28 cellular contexts compared by ENCODE assay signal in the genomic region with DNA sequence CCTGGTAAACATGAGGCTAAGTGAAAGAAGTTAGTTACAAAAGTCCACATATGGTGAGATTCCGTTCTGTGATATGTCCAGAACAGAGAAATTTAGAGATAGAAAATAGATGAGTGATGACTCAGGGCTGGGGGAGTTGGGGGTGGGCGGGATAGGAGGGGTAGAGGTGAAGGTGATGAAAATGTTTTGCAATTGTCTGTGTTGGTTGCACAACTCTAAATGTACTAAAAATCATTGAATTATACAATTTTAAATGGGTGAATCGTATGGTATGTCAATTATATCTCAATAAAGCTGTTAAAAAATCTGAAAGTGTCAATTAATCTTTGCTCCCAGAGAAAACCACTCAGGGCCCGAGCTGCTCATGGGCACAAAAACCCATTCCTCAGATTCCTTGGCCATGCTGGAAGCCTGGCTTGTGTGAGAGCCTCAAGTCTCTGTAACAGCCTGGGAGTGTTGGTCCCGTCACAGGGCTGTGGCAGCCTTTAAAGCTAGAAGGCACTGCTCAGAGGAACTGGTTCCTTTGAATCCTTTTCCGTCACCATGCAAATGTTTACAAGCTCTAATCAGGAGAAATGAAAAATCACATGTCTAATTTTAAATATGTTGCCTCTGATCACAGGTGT.
A peak's percentile ranks its signal among the peaks of the same experiment; 100 is the strongest.
DNase-seq lines count a peak whose midpoint lies in the region; ATAC-seq and TF ChIP-seq lines count a peak whose summit lies in the region.
"Had no signal": no experiment of that assay in that cellular context is flagged by ENCODE, and none has a peak within 500 bp of the region (broad histone marks: within the 10 kb centered on the region; RNA-seq: fewer than 3 reads in every experiment).

No MANE protein-coding gene starts in this region.

- H3K27ac ChIP-seq in mesendoderm (ENCODE audit: low read depth, low read length), result no peak overlapping the region
- no peak overlapping the region for H3K27ac ChIP-seq in CD4-positive, alpha-beta T cell (ENCODE audit: low read depth, low read length)
- H3K27ac ChIP-seq: A549, brain microvascular endothelial cell, Peyer's patch had no signal

- intact Hi-C loops in activated T-helper 2 cell treated with anti-CD3 and anti-CD28 coated beads, Interferon-gamma antibody, Interleukin-2, Interleukin-4, amounts not matched to agents 10 μg/mL and 5 μg/mL and 100 μg/mL, durations not matched to agents 14 hours and 24 hours and 36 hours (cut with micrococcal nuclease), result no loop called here
- intact Hi-C loops in CD4-positive, alpha-beta T cell (cut with DNase I, micrococcal nuclease), result no loop called here

- H3K79me1 ChIP-seq in mesendoderm (ENCODE audit: low read length), result no peaks in the 10 kb centered on the region

- WGBS in mesendoderm (ENCODE audit: extremely low coverage, insufficient coverage, low lambda C conversion rate), result 100% methylated on average over 1 of the region's 6 CpGs

- peak; percentile 6 for DNase-seq in NCI-H82 (lab: John Stamatoyannopoulos, UW)
- no peak for DNase-seq in NCI-H82 treated with DMSO at 0.1 percent for 48 hours (lab: John Stamatoyannopoulos, UW; ENCODE audit: unreplicated experiment)
- DNase-seq in fibroblast of mammary gland (ENCODE audit: low read depth), result peak; percentile 33
- peak; percentile 78 for DNase-seq in mesendoderm
- DNase-seq in activated T-helper 2 cell treated with anti-CD3 and anti-CD28 coated beads, Interferon-gamma antibody, Interleukin-2, Interleukin-4, amounts not matched to agents 10 μg/mL and 5 μg/mL and 100 μg/mL, durations not matched to agents 14 hours and 24 hours and 36 hours (ENCODE audit: low spot score), result no peak
- no peak for DNase-seq in NCI-H146 (lab: John Stamatoyannopoulos, UW)
- DNase-seq in CD4-positive, alpha-beta T cell, result no peak
- DNase-seq in effector memory CD8-positive, alpha-beta T cell, result no peak
- DNase-seq: activated CD4-positive, alpha-beta T cell treated with anti-CD3 and anti-CD28 coated beads for 36 hours; activated CD8-positive, alpha-beta T cell treated with anti-CD3 and anti-CD28 coated beads, Interleukin-2, amount 10 ng/mL, durations not matched to agents 7 days and 5 days; activated naive CD4-positive, alpha-beta T cell treated with anti-CD3 and anti-CD28 coated beads, Interleukin-2, amount 50 U/mL, for 16 hours; brain microvascular endothelial cell; CD8-positive, alpha-beta T cell; hypothalamus; left ventricle myocardium superior; naive thymus-derived CD4-positive, alpha-beta T cell; NCI-H1105; NCI-H2029; NCI-H2227 treated with DMSO at 0.1 percent for 48 hours; occipital lobe; Peyer's patch; SHP77 treated with DMSO at 0.1 percent for 48 hours; stimulated activated naive B cell treated with anti-CD40 and anti-IgM and Interleukin-4, amounts not matched to agents 10 μg/mL and 1 μg/mL and 100 μg/mL, for 72 hours; substantia nigra; SW 1271 had no signal

- no peak overlapping the region for H3K4ac ChIP-seq in mesendoderm (ENCODE audit: low read depth, low read length)

- H3K4me1 Mint-ChIP-seq in activated T-helper 2 cell treated with anti-CD3 and anti-CD28 coated beads, Interferon-gamma antibody, Interleukin-2, Interleukin-4, amounts not matched to agents 10 μg/mL and 5 μg/mL and 100 μg/mL, durations not matched to agents 14 hours and 24 hours and 36 hours (ENCODE audit: low read depth), result peaks cover 3% of the 10 kb centered on the region
- no peaks in the 10 kb centered on the region for H3K4me1 Mint-ChIP-seq in CD4-positive, alpha-beta T cell (ENCODE audit: low read depth)
- H3K4me1 Mint-ChIP-seq in effector memory CD8-positive, alpha-beta T cell (ENCODE audit: low read depth in 2 of 2), result no peaks in the 10 kb centered on the region
- H3K4me1 Mint-ChIP-seq: activated CD4-positive, alpha-beta T cell treated with anti-CD3 and anti-CD28 coated beads for 36 hours; IgD-negative memory B cell; naive thymus-derived CD4-positive, alpha-beta T cell; stimulated activated naive B cell treated with anti-CD40 and anti-IgM and Interleukin-4, amounts not matched to agents 10 μg/mL and 1 μg/mL and 100 μg/mL, for 72 hours had no signal

- CTCF ChIA-PET in CD4-positive, alpha-beta T cell (lab: Charles Lee), result no interaction called here

- no peaks in the 10 kb centered on the region for H3K9me3 Mint-ChIP-seq in activated T-helper 2 cell treated with anti-CD3 and anti-CD28 coated beads, Interferon-gamma antibody, Interleukin-2, Interleukin-4, amounts not matched to agents 10 μg/mL and 5 μg/mL and 100 μg/mL, durations not matched to agents 14 hours and 24 hours and 36 hours
- H3K9me3 Mint-ChIP-seq in CD4-positive, alpha-beta T cell, result no peaks in the 10 kb centered on the region
- H3K9me3 Mint-ChIP-seq in effector memory CD8-positive, alpha-beta T cell, result no peaks in the 10 kb centered on the region
- H3K9me3 Mint-ChIP-seq: CD8-positive, alpha-beta T cell; IgD-negative memory B cell; mesothelial cell of epicardium; naive thymus-derived CD4-positive, alpha-beta T cell; stimulated activated naive B cell treated with anti-CD40 and anti-IgM and Interleukin-4, amounts not matched to agents 10 μg/mL and 1 μg/mL and 100 μg/mL, for 72 hours had no signal

- H2BK120ac ChIP-seq in mesendoderm (ENCODE audit: low read depth, low read length), result no peak overlapping the region

- no peak overlapping the region for H2BK5ac ChIP-seq in mesendoderm (ENCODE audit: low read length)

- TF ChIP-seq CTCF in fibroblast of mammary gland (conservative IDR thresholded peaks at IDR 0.05; ENCODE audit: control insufficient read depth, insufficient read depth, low read depth, low read length), result no peak
- no peak for TF ChIP-seq CTCF in CD4-positive, alpha-beta T cell (IDR thresholded peaks at IDR 0.05)

- peaks cover 6% of the 10 kb centered on the region for H3K4me1 ChIP-seq in mesendoderm (ENCODE audit: control insufficient read depth, low read depth, low read length)
- H3K4me1 ChIP-seq: A549, Peyer's patch had no signal

- H3K4me2 ChIP-seq in mesendoderm (ENCODE audit: low read length), result no peak overlapping the region
- H3K4me2 ChIP-seq: A549 had no signal

- no peak overlapping the region for H2BK15ac ChIP-seq in mesendoderm (replicated peaks; ENCODE audit: low read depth)

- no peaks in the 10 kb centered on the region for H3K36me3 Mint-ChIP-seq in activated T-helper 2 cell treated with anti-CD3 and anti-CD28 coated beads, Interferon-gamma antibody, Interleukin-2, Interleukin-4, amounts not matched to agents 10 μg/mL and 5 μg/mL and 100 μg/mL, durations not matched to agents 14 hours and 24 hours and 36 hours (ENCODE audit: low read depth)
- H3K36me3 Mint-ChIP-seq in CD4-positive, alpha-beta T cell (ENCODE audit: low read depth), result no peaks in the 10 kb centered on the region
- no peaks in the 10 kb centered on the region for H3K36me3 Mint-ChIP-seq in effector memory CD8-positive, alpha-beta T cell (ENCODE audit: insufficient read depth)
- H3K36me3 Mint-ChIP-seq: CD8-positive, alpha-beta T cell; stimulated activated naive B cell treated with anti-CD40 and anti-IgM and Interleukin-4, amounts not matched to agents 10 μg/mL and 1 μg/mL and 100 μg/mL, for 72 hours had no signal

- H3K56ac ChIP-seq in mesendoderm (ENCODE audit: low read length), result no peak overlapping the region

- no peak overlapping the region for H3K9ac ChIP-seq in mesendoderm (ENCODE audit: low read length)

- no peak overlapping the region for H3K23ac ChIP-seq in mesendoderm (ENCODE audit: low read length)

- H2AK5ac ChIP-seq in mesendoderm (ENCODE audit: low read length), result no peak overlapping the region

- no peaks in the 10 kb centered on the region for H3K27me3 ChIP-seq in mesendoderm (ENCODE audit: insufficient read depth, low read length, poor library complexity)
- H3K27me3 ChIP-seq in CD4-positive, alpha-beta T cell (ENCODE audit: control insufficient read depth, insufficient read depth, low read length), result no peaks in the 10 kb centered on the region
- H3K27me3 ChIP-seq: brain microvascular endothelial cell, Peyer's patch had no signal

- no peak overlapping the region for H4K5ac ChIP-seq in mesendoderm (ENCODE audit: low read length)

- no peak overlapping the region for H3K27ac Mint-ChIP-seq in activated T-helper 2 cell treated with anti-CD3 and anti-CD28 coated beads, Interferon-gamma antibody, Interleukin-2, Interleukin-4, amounts not matched to agents 10 μg/mL and 5 μg/mL and 100 μg/mL, durations not matched to agents 14 hours and 24 hours and 36 hours
- H3K27ac Mint-ChIP-seq in CD4-positive, alpha-beta T cell, result no peak overlapping the region
- H3K27ac Mint-ChIP-seq in effector memory CD8-positive, alpha-beta T cell, result no peak overlapping the region
- H3K27ac Mint-ChIP-seq: activated CD4-positive, alpha-beta T cell treated with anti-CD3 and anti-CD28 coated beads for 36 hours; activated CD8-positive, alpha-beta T cell treated with anti-CD3 and anti-CD28 coated beads, Interleukin-2, amount 10 ng/mL, durations not matched to agents 7 days and 5 days; CD8-positive, alpha-beta T cell; IgD-negative memory B cell; mesothelial cell of epicardium; stimulated activated naive B cell treated with anti-CD40 and anti-IgM and Interleukin-4, amounts not matched to agents 10 μg/mL and 1 μg/mL and 100 μg/mL, for 72 hours had no signal

- H3K18ac ChIP-seq in mesendoderm (ENCODE audit: low read length), result no peak overlapping the region

- POLR2A ChIA-PET in CD4-positive, alpha-beta T cell (lab: Charles Lee), result no interaction called here

- no peak overlapping the region for H3K4me3 Mint-ChIP-seq in activated T-helper 2 cell treated with anti-CD3 and anti-CD28 coated beads, Interferon-gamma antibody, Interleukin-2, Interleukin-4, amounts not matched to agents 10 μg/mL and 5 μg/mL and 100 μg/mL, durations not matched to agents 14 hours and 24 hours and 36 hours (ENCODE audit: low read depth)
- no peak overlapping the region for H3K4me3 Mint-ChIP-seq in CD4-positive, alpha-beta T cell
- H3K4me3 Mint-ChIP-seq in effector memory CD8-positive, alpha-beta T cell, result no peak overlapping the region
- H3K4me3 Mint-ChIP-seq: activated CD4-positive, alpha-beta T cell treated with anti-CD3 and anti-CD28 coated beads for 36 hours; activated CD8-positive, alpha-beta T cell treated with anti-CD3 and anti-CD28 coated beads, Interleukin-2, amount 10 ng/mL, durations not matched to agents 7 days and 5 days; CD8-positive, alpha-beta T cell; IgD-negative memory B cell; mesothelial cell of epicardium; naive thymus-derived CD4-positive, alpha-beta T cell; stimulated activated naive B cell treated with anti-CD40 and anti-IgM and Interleukin-4, amounts not matched to agents 10 μg/mL and 1 μg/mL and 100 μg/mL, for 72 hours had no signal

- no peak overlapping the region for H3K4me3 ChIP-seq in fibroblast of mammary gland (ENCODE audit: control insufficient read depth, low read depth, low read length)
- H3K4me3 ChIP-seq in mesendoderm (ENCODE audit: low read length), result no peak overlapping the region
- H3K4me3 ChIP-seq: A549, Peyer's patch had no signal

- H4K8ac ChIP-seq in mesendoderm (ENCODE audit: low read depth, low read length), result no peak overlapping the region

- H3K9me3 ChIP-seq in CD4-positive, alpha-beta T cell (ENCODE audit: control insufficient read depth, low read length), result no peaks in the 10 kb centered on the region
- H3K9me3 ChIP-seq: A549, Peyer's patch had no signal

- no peaks in the 10 kb centered on the region for H3K79me2 ChIP-seq in mesendoderm (ENCODE audit: control insufficient read depth, insufficient read depth, low read length)

- no peaks in the 10 kb centered on the region for H3K36me3 ChIP-seq in mesendoderm (ENCODE audit: control insufficient read depth, insufficient read depth, low read length)
- H3K36me3 ChIP-seq: brain microvascular endothelial cell, Peyer's patch had no signal

- ATAC-seq in CD4-positive, alpha-beta T cell (ENCODE audit: poor library complexity), result no peak
- ATAC-seq in effector memory CD8-positive, alpha-beta T cell (replicated peaks), result no peak
- ATAC-seq: A549; activated CD4-positive, alpha-beta T cell treated with anti-CD3 and anti-CD28 coated beads for 36 hours; activated CD8-positive, alpha-beta T cell treated with anti-CD3 and anti-CD28 coated beads, Interleukin-2, amount 10 ng/mL, durations not matched to agents 7 days and 5 days; CD8-positive, alpha-beta T cell; left ventricle myocardium superior; naive thymus-derived CD4-positive, alpha-beta T cell; stimulated activated naive B cell treated with anti-CD40 and anti-IgM and Interleukin-4, amounts not matched to agents 10 μg/mL and 1 μg/mL and 100 μg/mL, for 72 hours had no signal

- no peaks in the 10 kb centered on the region for H3K27me3 Mint-ChIP-seq in activated T-helper 2 cell treated with anti-CD3 and anti-CD28 coated beads, Interferon-gamma antibody, Interleukin-2, Interleukin-4, amounts not matched to agents 10 μg/mL and 5 μg/mL and 100 μg/mL, durations not matched to agents 14 hours and 24 hours and 36 hours (ENCODE audit: low read depth)
- H3K27me3 Mint-ChIP-seq in CD4-positive, alpha-beta T cell, result no peaks in the 10 kb centered on the region
- H3K27me3 Mint-ChIP-seq in effector memory CD8-positive, alpha-beta T cell, result no peaks in the 10 kb centered on the region
- H3K27me3 Mint-ChIP-seq: activated CD4-positive, alpha-beta T cell treated with anti-CD3 and anti-CD28 coated beads for 36 hours; IgD-negative memory B cell; naive thymus-derived CD4-positive, alpha-beta T cell; stimulated activated naive B cell treated with anti-CD40 and anti-IgM and Interleukin-4, amounts not matched to agents 10 μg/mL and 1 μg/mL and 100 μg/mL, for 72 hours had no signal

Comparison
In these comparisons a context has a peak if more than half of its experiments do, and no peak if none do; other contexts are left out.
1. DNase-seq: peak in NCI-H82 (single experiment), fibroblast of mammary gland (single experiment) and mesendoderm (single experiment); none in NCI-H82 treated with DMSO at 0.1 percent for 48 hours (single experiment), activated T-helper 2 cell treated with anti-CD3 and anti-CD28 coated beads, Interferon-gamma antibody, Interleukin-2, Interleukin-4, amounts not matched to agents 10 μg/mL and 5 μg/mL and 100 μg/mL, durations not matched to agents 14 hours and 24 hours and 36 hours (single experiment), NCI-H146 (single experiment), CD4-positive, alpha-beta T cell (0 of 10) and effector memory CD8-positive, alpha-beta T cell (0 of 3).